In the genomic region with DNA sequence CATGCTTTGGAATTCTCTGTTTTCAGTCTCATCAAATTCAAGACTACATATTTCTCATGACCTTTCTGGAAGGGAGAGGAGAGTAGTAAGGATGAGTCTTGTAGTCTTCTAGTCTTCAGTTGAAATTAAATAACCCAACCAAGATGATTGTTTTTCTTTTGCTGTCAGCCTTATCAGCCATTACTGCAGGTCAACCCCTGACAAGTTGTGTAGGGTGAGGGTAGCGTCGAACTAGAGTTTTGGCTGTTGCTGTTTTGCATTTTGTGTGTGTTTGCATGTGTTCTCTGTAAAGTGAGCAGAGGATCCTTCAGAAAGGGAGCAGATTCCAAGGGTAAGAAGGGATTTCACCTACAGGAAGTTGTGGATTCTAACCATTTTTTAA, we compare ENCODE assay signal across 8 cellular contexts. TPM values are rescaled to one million over a fixed set of nuclear protein-coding genes. Genes with fewer than 3 reads are reported as not detected.
DNase-seq lines count a peak whose midpoint lies in the region; ATAC-seq and TF ChIP-seq lines count a peak whose summit lies in the region.

No MANE protein-coding gene starts in this region.

- H3K4me1 ChIP-seq in A673 (ENCODE audit: insufficient read depth, low read length, poor library complexity, severe bottlenecking) (peaks cover 41% of the 10 kb centered on the region), HCT116 (ENCODE audit: control insufficient read depth in 1 of 2, insufficient read depth in 2 of 2, low read length in 2 of 2) (peaks cover 57 to 90% of the 10 kb centered on the region in 2 experiments), body of pancreas (peaks cover 56% of the 10 kb centered on the region), mesodermal cell (ENCODE audit: control insufficient read depth, insufficient read depth, low read length, poor library complexity, severe bottlenecking) (peaks cover 27% of the 10 kb centered on the region)

- CTCF ChIA-PET in A673 (lab: Charles Lee): interaction anchor here (1.0 kb wide), 1 partner anchor 13 kb away, joined by 3 read pairs; no protein-coding TSS in a partner anchor
- CTCF ChIA-PET in HCT116 (lab: Charles Lee): interaction anchor here (1.3 kb wide), 1 partner anchor 105 kb away, joined by 3 read pairs; no protein-coding TSS in a partner anchor

- H3K9ac ChIP-seq in HCT116 (ENCODE audit: low read length): peak overlapping the region; percentile 65

- H3K27ac ChIP-seq in A673 (ENCODE audit: low read depth, low read length, poor library complexity, severe bottlenecking) (peak overlapping the region; percentile 63), HCT116 (ENCODE audit: low read depth, low read length) (peak overlapping the region; percentile 80), body of pancreas (peak overlapping the region; percentile 42 to 91 (median 76)), mesodermal cell (ENCODE audit: low read depth, low read length, severe bottlenecking) (peak overlapping the region; percentile 78), WERI-Rb-1 (no peak overlapping the region)

- H2AFZ ChIP-seq in HCT116 (ENCODE audit: low read depth, low read length, poor library complexity, severe bottlenecking): no peak overlapping the region

- TF ChIP-seq RAD21 in HCT116 (IDR thresholded peaks at IDR 0.05; ENCODE audit: low read depth): no peak

- DNase-seq in A673 (ENCODE audit: low spot score) (no peak), HCT116 (ENCODE audit: low read depth, low spot score) (no peak), body of pancreas (no peak), WERI-Rb-1 (no peak), pons (ENCODE audit: low spot score) (no peak)
- DNase-seq in activated effector memory CD4-positive, alpha-beta T cell treated with anti-CD3 and anti-CD28 coated beads, Interleukin-2, amount 50 U/mL, for 16 hours: no peak
- DNase-seq in stimulated activated CD4-positive, alpha-beta T cell treated with anti-CD3 and anti-CD28 coated beads, Interleukin-2, amount 100 ng/mL, for 48 hours: no peak

- H3K4me3 ChIP-seq in A673 (ENCODE audit: low read depth, low read length, poor library complexity, severe bottlenecking): no peak overlapping the region
- H3K4me3 ChIP-seq in HCT116 (replicated peaks in 1 of 2; ENCODE audit: low read depth in 1 of 2, low read length in 2 of 2): peak overlapping the region in 1 of 2 experiments; percentile 36; a peak in 2 of 4 replicates
- H3K4me3 ChIP-seq in body of pancreas: no peak overlapping the region
- no peak overlapping the region for H3K4me3 ChIP-seq in mesodermal cell (ENCODE audit: extremely low read depth, insufficient read depth, low read length, poor library complexity, severe bottlenecking)
- no peak overlapping the region for H3K4me3 ChIP-seq in WERI-Rb-1 (ENCODE audit: low read depth, low read length)

- H4K20me1 ChIP-seq in HCT116 (ENCODE audit: insufficient read depth): no peaks in the 10 kb centered on the region

- no TSS peak for BruUV-seq in A673 (replicated peaks; lab: Mats Ljungman, UMichigan)
- TSS peak; percentile 27 for BruUV-seq in HCT116 (replicated peaks; lab: Mats Ljungman, UMichigan)

- WGBS in body of pancreas, 2 donors: 36 to 40% methylated on average over 2 of the region's 2 CpGs
- no CpG with 5 or more reads among the region's 2 CpGs for WGBS in mesodermal cell (ENCODE audit: insufficient coverage in 2 of 2), 2 experiments

- H3K4me2 ChIP-seq in HCT116 (ENCODE audit: low read length): peak overlapping the region; percentile 70

- H3K79me2 ChIP-seq in HCT116 (ENCODE audit: insufficient read depth, low read length): peaks cover 77% of the 10 kb centered on the region

- no peak for TF ChIP-seq POLR2A in HCT116 (IDR thresholded peaks at IDR 0.05; ENCODE audit: borderline replicate concordance, extremely low read depth, insufficient read depth, insufficient read length)
- no peak for TF ChIP-seq POLR2A in body of pancreas (IDR thresholded peaks at IDR 0.05)

- TF ChIP-seq CTCF in A673 (conservative IDR thresholded peaks at IDR 0.05; ENCODE audit: low read depth, low read length) (no peak), HCT116 (IDR thresholded peaks at IDR 0.05 in 2 of 3, conservative IDR thresholded peaks at IDR 0.05 in 1 of 3; ENCODE audit: borderline replicate concordance in 1 of 3, insufficient read depth in 1 of 3, low read depth in 2 of 3, low read length in 2 of 3) (no peak), body of pancreas (IDR thresholded peaks at IDR 0.05) (no peak), WERI-Rb-1 (IDR thresholded peaks at IDR 0.05; ENCODE audit: low read depth, low read length) (no peak)

- H3K27me3 ChIP-seq in A673 (replicated peaks; ENCODE audit: insufficient read depth, low read depth, low read length, poor library complexity) (no peaks in the 10 kb centered on the region), HCT116 (ENCODE audit: insufficient read depth, low read length) (no peaks in the 10 kb centered on the region), body of pancreas (no peaks in the 10 kb centered on the region), WERI-Rb-1 (ENCODE audit: insufficient read depth, low read depth, severe bottlenecking) (no peaks in the 10 kb centered on the region)

- no peaks in the 10 kb centered on the region for H3K9me2 ChIP-seq in HCT116 (ENCODE audit: insufficient read depth)

- no peaks in the 10 kb centered on the region for H3K36me3 ChIP-seq in A673 (ENCODE audit: insufficient read depth, low read length, poor library complexity, severe bottlenecking)
- no peaks in the 10 kb centered on the region for H3K36me3 ChIP-seq in HCT116 (ENCODE audit: control insufficient read depth in 1 of 2, insufficient read depth in 2 of 2, low read length in 2 of 2)
- H3K36me3 ChIP-seq in body of pancreas (replicated peaks in 1 of 2; ENCODE audit: insufficient read depth in 1 of 2, low read depth in 2 of 2): no peaks in the 10 kb centered on the region
- H3K36me3 ChIP-seq in mesodermal cell (ENCODE audit: control insufficient read depth, insufficient read depth, low read length): peaks cover 2% of the 10 kb centered on the region
- H3K36me3 ChIP-seq in WERI-Rb-1: no peaks in the 10 kb centered on the region

- RAD21 ChIA-PET in HCT116 (lab: Charles Lee; ENCODE audit: low non-redundant PET in 1 of 2, low total read pairs in 2 of 2, uncharacterized antibody in 2 of 2, unreplicated experiment in 2 of 2): no interaction called here

- POLR2A ChIA-PET in A673 (lab: Charles Lee; ENCODE audit: low non-redundant PET) (no interaction called here), HCT116 (lab: Charles Lee) (interaction anchor here (0.6 to 1.1 kb wide), 2 partner anchors 26 to 38 kb away, joined by 3 read pairs; no protein-coding TSS in a partner anchor)

- intact Hi-C loops in A673 (cut with micrococcal nuclease; ENCODE audit: unreplicated experiment): no loop called here
- intact Hi-C loops in HCT116 (cut with micrococcal nuclease): no loop called here
- intact Hi-C loops in body of pancreas (cut with DNase I): no loop called here

- H3K9me3 ChIP-seq in A673 (ENCODE audit: low read depth, low read length, poor library complexity, severe bottlenecking) (no peaks in the 10 kb centered on the region), HCT116 (ENCODE audit: control insufficient read depth in 1 of 2, insufficient read depth in 1 of 2, low read depth in 1 of 2, low read length in 2 of 2) (no peaks in the 10 kb centered on the region), body of pancreas (no peaks in the 10 kb centered on the region), mesodermal cell (ENCODE audit: control insufficient read depth, low read length) (no peaks in the 10 kb centered on the region), WERI-Rb-1 (ENCODE audit: severe bottlenecking) (no peaks in the 10 kb centered on the region)

- ATAC-seq in HCT116 (peak; percentile 12), body of pancreas (peak; percentile 2)

TF ChIP-seq in HCT116, 20 proteins besides CTCF, POLR2A, EP300 and RAD21:
- TF ChIP-seq, protein P1, sequence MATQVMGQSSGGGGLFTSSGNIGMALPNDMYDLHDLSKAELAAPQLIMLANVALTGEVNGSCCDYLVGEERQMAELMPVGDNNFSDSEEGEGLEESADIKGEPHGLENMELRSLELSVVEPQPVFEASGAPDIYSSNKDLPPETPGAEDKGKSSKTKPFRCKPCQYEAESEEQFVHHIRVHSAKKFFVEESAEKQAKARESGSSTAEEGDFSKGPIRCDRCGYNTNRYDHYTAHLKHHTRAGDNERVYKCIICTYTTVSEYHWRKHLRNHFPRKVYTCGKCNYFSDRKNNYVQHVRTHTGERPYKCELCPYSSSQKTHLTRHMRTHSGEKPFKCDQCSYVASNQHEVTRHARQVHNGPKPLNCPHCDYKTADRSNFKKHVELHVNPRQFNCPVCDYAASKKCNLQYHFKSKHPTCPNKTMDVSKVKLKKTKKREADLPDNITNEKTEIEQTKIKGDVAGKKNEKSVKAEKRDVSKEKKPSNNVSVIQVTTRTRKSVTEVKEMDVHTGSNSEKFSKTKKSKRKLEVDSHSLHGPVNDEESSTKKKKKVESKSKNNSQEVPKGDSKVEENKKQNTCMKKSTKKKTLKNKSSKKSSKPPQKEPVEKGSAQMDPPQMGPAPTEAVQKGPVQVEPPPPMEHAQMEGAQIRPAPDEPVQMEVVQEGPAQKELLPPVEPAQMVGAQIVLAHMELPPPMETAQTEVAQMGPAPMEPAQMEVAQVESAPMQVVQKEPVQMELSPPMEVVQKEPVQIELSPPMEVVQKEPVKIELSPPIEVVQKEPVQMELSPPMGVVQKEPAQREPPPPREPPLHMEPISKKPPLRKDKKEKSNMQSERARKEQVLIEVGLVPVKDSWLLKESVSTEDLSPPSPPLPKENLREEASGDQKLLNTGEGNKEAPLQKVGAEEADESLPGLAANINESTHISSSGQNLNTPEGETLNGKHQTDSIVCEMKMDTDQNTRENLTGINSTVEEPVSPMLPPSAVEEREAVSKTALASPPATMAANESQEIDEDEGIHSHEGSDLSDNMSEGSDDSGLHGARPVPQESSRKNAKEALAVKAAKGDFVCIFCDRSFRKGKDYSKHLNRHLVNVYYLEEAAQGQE (IDR thresholded peaks at IDR 0.05; ENCODE audit: low read depth): no peak
- TF ChIP-seq ELF1 (IDR thresholded peaks at IDR 0.05; ENCODE audit: borderline replicate concordance, low read depth) (no peak), SP1 (IDR thresholded peaks at IDR 0.05; ENCODE audit: low read depth) (no peak), POLR2AphosphoS5 (IDR thresholded peaks at IDR 0.05; ENCODE audit: low read depth, low read length) (no peak), CEBPB (IDR thresholded peaks at IDR 0.05; ENCODE audit: low read depth) (no peak), ZFX (IDR thresholded peaks at IDR 0.05) (no peak), SIN3A (IDR thresholded peaks at IDR 0.05; ENCODE audit: low read depth) (no peak), EZH2 (IDR thresholded peaks at IDR 0.05) (no peak), EZH2phosphoT487 (IDR thresholded peaks at IDR 0.05; ENCODE audit: borderline replicate concordance) (no peak)
- TF ChIP-seq, protein P2, sequence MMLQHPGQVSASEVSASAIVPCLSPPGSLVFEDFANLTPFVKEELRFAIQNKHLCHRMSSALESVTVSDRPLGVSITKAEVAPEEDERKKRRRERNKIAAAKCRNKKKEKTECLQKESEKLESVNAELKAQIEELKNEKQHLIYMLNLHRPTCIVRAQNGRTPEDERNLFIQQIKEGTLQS (IDR thresholded peaks at IDR 0.05): no peak

RNA-seq across cellular contexts. Expression of a gene that starts 28.4 kb away (rescaled TPM):
- total RNA-seq in A673 (2021) (37.2 and 40.5 TPM in 2 replicates), HCT116 (2021; ENCODE audit: unreplicated experiment) (32.3 TPM), body of pancreas (10 to 100 TPM; 15.8 to 28.7 TPM)
- polyA plus RNA-seq in HCT116 (2012): 15.7 and 16.5 TPM in 2 replicates
- polyA plus RNA-seq in mesodermal cell (2013, experiment 1 of 2): 23.4 TPM
- 21.9 TPM for polyA plus RNA-seq in mesodermal cell (2013, experiment 2 of 2)
